In the genomic region with DNA sequence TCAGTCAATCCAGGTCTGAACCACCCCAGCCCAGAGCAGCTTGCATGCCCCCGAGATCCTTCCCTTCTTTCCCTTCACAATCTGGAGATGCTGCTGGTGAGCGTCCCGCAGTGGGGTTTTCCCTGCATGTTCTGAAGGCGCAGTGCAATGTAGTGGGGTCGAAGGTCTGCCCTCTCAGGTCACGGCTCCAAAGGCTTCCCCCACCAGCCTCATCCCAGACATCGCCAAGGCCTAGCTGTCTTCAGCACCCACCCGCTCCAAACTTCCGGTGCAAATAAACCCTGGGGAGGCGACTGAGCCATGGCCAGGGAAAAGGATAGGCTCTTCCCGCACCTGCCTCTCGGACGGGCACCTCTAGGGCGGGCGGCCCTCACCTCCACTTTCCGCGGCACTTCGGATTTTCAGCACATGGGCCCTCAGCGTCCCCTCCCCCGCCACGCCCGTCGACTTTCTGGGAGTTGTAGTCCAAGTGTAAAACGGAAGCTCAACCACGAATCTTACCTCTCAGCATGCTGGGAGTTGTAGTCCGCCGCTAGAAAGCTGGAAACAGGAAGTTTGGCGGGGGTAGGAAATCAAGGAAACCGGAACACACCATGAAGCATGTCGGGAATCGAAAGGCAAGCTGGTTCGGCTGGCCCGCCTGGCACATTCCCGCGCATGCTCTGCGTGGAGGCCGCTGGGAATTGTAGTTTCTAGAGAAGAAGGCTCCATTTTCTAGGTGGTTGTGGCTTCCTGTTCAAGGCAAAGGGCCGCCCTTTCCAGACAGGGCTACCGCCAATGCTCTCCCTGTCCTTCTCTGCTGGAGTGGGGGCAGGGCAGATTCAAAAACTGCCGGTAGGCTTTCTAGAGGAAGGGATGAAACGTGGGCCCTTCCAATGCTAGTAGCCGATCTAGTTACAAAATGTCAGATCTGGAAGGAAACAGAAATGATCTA, we compare ENCODE assay signal across 1 cellular context.
A peak's percentile ranks its signal among the peaks of the same experiment; 100 is the strongest.
TF ChIP-seq lines count a peak whose summit lies in the region.

A gene (minus strand): TSS at position 410 of the 934 bp plus-strand sequence. CDS start 2,384 bp downstream, outside the sequence.

TF ChIP-seq in GM23338, 12 proteins besides CTCF, POLR2A, EP300 and RAD21:
- TF ChIP-seq, protein P1, sequence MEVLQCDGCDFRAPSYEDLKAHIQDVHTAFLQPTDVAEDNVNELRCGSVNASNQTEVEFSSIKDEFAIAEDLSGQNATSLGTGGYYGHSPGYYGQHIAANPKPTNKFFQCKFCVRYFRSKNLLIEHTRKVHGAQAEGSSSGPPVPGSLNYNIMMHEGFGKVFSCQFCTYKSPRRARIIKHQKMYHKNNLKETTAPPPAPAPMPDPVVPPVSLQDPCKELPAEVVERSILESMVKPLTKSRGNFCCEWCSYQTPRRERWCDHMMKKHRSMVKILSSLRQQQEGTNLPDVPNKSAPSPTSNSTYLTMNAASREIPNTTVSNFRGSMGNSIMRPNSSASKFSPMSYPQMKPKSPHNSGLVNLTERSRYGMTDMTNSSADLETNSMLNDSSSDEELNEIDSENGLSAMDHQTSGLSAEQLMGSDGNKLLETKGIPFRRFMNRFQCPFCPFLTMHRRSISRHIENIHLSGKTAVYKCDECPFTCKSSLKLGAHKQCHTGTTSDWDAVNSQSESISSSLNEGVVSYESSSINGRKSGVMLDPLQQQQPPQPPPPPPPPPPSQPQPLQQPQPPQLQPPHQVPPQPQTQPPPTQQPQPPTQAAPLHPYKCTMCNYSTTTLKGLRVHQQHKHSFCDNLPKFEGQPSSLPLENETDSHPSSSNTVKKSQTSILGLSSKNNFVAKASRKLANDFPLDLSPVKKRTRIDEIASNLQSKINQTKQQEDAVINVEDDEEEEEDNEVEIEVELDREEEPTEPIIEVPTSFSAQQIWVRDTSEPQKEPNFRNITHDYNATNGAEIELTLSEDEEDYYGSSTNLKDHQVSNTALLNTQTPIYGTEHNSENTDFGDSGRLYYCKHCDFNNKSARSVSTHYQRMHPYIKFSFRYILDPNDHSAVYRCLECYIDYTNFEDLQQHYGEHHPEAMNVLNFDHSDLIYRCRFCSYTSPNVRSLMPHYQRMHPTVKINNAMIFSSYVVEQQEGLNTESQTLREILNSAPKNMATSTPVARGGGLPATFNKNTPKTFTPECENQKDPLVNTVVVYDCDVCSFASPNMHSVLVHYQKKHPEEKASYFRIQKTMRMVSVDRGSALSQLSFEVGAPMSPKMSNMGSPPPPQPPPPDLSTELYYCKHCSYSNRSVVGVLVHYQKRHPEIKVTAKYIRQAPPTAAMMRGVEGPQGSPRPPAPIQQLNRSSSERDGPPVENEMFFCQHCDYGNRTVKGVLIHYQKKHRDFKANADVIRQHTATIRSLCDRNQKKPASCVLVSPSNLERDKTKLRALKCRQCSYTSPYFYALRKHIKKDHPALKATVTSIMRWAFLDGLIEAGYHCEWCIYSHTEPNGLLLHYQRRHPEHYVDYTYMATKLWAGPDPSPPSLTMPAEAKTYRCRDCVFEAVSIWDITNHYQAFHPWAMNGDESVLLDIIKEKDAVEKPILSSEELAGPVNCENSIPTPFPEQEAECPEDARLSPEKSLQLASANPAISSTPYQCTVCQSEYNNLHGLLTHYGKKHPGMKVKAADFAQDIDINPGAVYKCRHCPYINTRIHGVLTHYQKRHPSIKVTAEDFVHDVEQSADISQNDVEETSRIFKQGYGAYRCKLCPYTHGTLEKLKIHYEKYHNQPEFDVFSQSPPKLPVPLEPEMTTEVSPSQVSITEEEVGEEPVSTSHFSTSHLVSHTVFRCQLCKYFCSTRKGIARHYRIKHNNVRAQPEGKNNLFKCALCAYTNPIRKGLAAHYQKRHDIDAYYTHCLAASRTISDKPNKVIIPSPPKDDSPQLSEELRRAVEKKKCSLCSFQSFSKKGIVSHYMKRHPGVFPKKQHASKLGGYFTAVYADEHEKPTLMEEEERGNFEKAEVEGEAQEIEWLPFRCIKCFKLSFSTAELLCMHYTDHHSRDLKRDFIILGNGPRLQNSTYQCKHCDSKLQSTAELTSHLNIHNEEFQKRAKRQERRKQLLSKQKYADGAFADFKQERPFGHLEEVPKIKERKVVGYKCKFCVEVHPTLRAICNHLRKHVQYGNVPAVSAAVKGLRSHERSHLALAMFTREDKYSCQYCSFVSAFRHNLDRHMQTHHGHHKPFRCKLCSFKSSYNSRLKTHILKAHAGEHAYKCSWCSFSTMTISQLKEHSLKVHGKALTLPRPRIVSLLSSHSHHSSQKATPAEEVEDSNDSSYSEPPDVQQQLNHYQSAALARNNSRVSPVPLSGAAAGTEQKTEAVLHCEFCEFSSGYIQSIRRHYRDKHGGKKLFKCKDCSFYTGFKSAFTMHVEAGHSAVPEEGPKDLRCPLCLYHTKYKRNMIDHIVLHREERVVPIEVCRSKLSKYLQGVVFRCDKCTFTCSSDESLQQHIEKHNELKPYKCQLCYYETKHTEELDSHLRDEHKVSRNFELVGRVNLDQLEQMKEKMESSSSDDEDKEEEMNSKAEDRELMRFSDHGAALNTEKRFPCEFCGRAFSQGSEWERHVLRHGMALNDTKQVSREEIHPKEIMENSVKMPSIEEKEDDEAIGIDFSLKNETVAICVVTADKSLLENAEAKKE (CRISPR knock-in tag; IDR thresholded peaks at IDR 0.05), result no peak
- TF ChIP-seq POLR2AphosphoS5 (IDR thresholded peaks at IDR 0.05; ENCODE audit: low read depth), result peak; percentile 87
- TF ChIP-seq EZH2phosphoT487 (IDR thresholded peaks at IDR 0.05; ENCODE audit: unreplicated experiment), result no peak
- TF ChIP-seq, protein P2, sequence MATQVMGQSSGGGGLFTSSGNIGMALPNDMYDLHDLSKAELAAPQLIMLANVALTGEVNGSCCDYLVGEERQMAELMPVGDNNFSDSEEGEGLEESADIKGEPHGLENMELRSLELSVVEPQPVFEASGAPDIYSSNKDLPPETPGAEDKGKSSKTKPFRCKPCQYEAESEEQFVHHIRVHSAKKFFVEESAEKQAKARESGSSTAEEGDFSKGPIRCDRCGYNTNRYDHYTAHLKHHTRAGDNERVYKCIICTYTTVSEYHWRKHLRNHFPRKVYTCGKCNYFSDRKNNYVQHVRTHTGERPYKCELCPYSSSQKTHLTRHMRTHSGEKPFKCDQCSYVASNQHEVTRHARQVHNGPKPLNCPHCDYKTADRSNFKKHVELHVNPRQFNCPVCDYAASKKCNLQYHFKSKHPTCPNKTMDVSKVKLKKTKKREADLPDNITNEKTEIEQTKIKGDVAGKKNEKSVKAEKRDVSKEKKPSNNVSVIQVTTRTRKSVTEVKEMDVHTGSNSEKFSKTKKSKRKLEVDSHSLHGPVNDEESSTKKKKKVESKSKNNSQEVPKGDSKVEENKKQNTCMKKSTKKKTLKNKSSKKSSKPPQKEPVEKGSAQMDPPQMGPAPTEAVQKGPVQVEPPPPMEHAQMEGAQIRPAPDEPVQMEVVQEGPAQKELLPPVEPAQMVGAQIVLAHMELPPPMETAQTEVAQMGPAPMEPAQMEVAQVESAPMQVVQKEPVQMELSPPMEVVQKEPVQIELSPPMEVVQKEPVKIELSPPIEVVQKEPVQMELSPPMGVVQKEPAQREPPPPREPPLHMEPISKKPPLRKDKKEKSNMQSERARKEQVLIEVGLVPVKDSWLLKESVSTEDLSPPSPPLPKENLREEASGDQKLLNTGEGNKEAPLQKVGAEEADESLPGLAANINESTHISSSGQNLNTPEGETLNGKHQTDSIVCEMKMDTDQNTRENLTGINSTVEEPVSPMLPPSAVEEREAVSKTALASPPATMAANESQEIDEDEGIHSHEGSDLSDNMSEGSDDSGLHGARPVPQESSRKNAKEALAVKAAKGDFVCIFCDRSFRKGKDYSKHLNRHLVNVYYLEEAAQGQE (IDR thresholded peaks at IDR 0.05; ENCODE audit: unreplicated experiment), result peak; percentile 6
- TF ChIP-seq NANOG (IDR thresholded peaks at IDR 0.05; ENCODE audit: borderline replicate concordance), result peak; percentile 28; the same call in 1 of the 2 replicates
- no peak for TF ChIP-seq STAT1 (IDR thresholded peaks at IDR 0.05; ENCODE audit: unreplicated experiment)
- TF ChIP-seq EZH2 (IDR thresholded peaks at IDR 0.05; ENCODE audit: low read depth, unreplicated experiment), result no peak
- TF ChIP-seq, protein P3, sequence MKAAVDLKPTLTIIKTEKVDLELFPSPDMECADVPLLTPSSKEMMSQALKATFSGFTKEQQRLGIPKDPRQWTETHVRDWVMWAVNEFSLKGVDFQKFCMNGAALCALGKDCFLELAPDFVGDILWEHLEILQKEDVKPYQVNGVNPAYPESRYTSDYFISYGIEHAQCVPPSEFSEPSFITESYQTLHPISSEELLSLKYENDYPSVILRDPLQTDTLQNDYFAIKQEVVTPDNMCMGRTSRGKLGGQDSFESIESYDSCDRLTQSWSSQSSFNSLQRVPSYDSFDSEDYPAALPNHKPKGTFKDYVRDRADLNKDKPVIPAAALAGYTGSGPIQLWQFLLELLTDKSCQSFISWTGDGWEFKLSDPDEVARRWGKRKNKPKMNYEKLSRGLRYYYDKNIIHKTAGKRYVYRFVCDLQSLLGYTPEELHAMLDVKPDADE (IDR thresholded peaks at IDR 0.05), result peak; percentile 100
- TF ChIP-seq ZNF114 (CRISPR knock-in tag; IDR thresholded peaks at IDR 0.05), result 0 out of 2 replicates have a peak, but pooled peaks have one; percentile 25
- no peak for TF ChIP-seq JUNB (IDR thresholded peaks at IDR 0.05; ENCODE audit: unreplicated experiment)
- TF ChIP-seq ZNF331 (CRISPR knock-in tag; IDR thresholded peaks at IDR 0.05; ENCODE audit: low read depth), result no peak; the same call in 1 of the 2 replicates
- peak; percentile 82; the same call in 1 of the 2 replicates for TF ChIP-seq CREB1 (CRISPR knock-in tag; IDR thresholded peaks at IDR 0.05; ENCODE audit: low read depth)
